ENCODE assay signal across 1 cellular context in genomic region chrX:6574762-6575161, GRCh38.
TF ChIP-seq lines count a peak whose summit lies in the region.

No MANE protein-coding gene starts in this region.

TF ChIP-seq in GM23338, 12 proteins besides CTCF, POLR2A, EP300 and RAD21:
- no peak for TF ChIP-seq ZNF462 (CRISPR knock-in tag; IDR thresholded peaks at IDR 0.05)
- TF ChIP-seq EZH2phosphoT487 (IDR thresholded peaks at IDR 0.05; ENCODE audit: unreplicated experiment) = no peak
- no peak for TF ChIP-seq ZNF331 (CRISPR knock-in tag; IDR thresholded peaks at IDR 0.05; ENCODE audit: low read depth)
- no peak for TF ChIP-seq ETS1 (IDR thresholded peaks at IDR 0.05)
- TF ChIP-seq JUNB (IDR thresholded peaks at IDR 0.05; ENCODE audit: unreplicated experiment) = no peak
- TF ChIP-seq ZNF114 (CRISPR knock-in tag; IDR thresholded peaks at IDR 0.05) = no peak
- TF ChIP-seq REST (IDR thresholded peaks at IDR 0.05; ENCODE audit: unreplicated experiment) = no peak
- no peak for TF ChIP-seq STAT1 (IDR thresholded peaks at IDR 0.05; ENCODE audit: unreplicated experiment)
- no peak for TF ChIP-seq EZH2 (IDR thresholded peaks at IDR 0.05; ENCODE audit: low read depth, unreplicated experiment)
- no peak for TF ChIP-seq POLR2AphosphoS5 (IDR thresholded peaks at IDR 0.05; ENCODE audit: low read depth)
- no peak for TF ChIP-seq NANOG (IDR thresholded peaks at IDR 0.05; ENCODE audit: borderline replicate concordance)
- no peak for TF ChIP-seq CREB1 (CRISPR knock-in tag; IDR thresholded peaks at IDR 0.05; ENCODE audit: low read depth)
